ENCODE assay signal across 16 cellular contexts in genomic region chr14:92685784-92686355, GRCh38.
DNase-seq lines count a peak whose midpoint lies in the region; ATAC-seq, FAIRE-seq and TF ChIP-seq lines count a peak whose summit lies in the region.
"Had no signal": no experiment of that assay in that cellular context is flagged by ENCODE, and none has a peak within 500 bp of the region (broad histone marks: within the 10 kb centered on the region; RNA-seq: fewer than 3 reads in every experiment).

No MANE protein-coding gene starts in this region.

- CTCF ChIA-PET in activated CD8-positive, alpha-beta T cell treated with anti-CD3 and anti-CD28 coated beads, Interleukin-2, amount 10 ng/mL, durations not matched to agents 7 days and 5 days (lab: Charles Lee): interaction anchor here (0.8 to 2.0 kb wide), 14 partner anchors 9 to 550 kb away, joined by 3 to 8 read pairs (median 4); no protein-coding TSS in a partner anchor

- H3K4me3 Mint-ChIP-seq in activated CD8-positive, alpha-beta T cell treated with anti-CD3 and anti-CD28 coated beads, Interleukin-2, amount 10 ng/mL, durations not matched to agents 7 days and 5 days: no peak overlapping the region

- H3K27me3 Mint-ChIP-seq in activated CD8-positive, alpha-beta T cell treated with anti-CD3 and anti-CD28 coated beads, Interleukin-2, amount 10 ng/mL, durations not matched to agents 7 days and 5 days (ENCODE audit: low read depth): no peaks in the 10 kb centered on the region

- H3K27me3 ChIP-seq in stomach smooth muscle (ENCODE audit: control insufficient read depth in 1 of 2, insufficient read depth in 2 of 2, low read length in 2 of 2) (no peaks in the 10 kb centered on the region), left lung (no peaks in the 10 kb centered on the region)

- peaks cover 30% of the 10 kb centered on the region for H3K36me3 Mint-ChIP-seq in activated CD8-positive, alpha-beta T cell treated with anti-CD3 and anti-CD28 coated beads, Interleukin-2, amount 10 ng/mL, durations not matched to agents 7 days and 5 days (ENCODE audit: low read depth)

- H3K4me3 ChIP-seq in kidney (ENCODE audit: low read length in 2 of 2) (no peak overlapping the region), stomach smooth muscle (ENCODE audit: low read length in 2 of 2) (no peak overlapping the region), left lung (no peak overlapping the region)

- no peak for TF ChIP-seq CTCF in kidney (IDR thresholded peaks at IDR 0.05; ENCODE audit: borderline replicate concordance, extremely low read depth, insufficient read depth)
- no peak for TF ChIP-seq CTCF in left lung (IDR thresholded peaks at IDR 0.05)

- no peaks in the 10 kb centered on the region for H3K9me3 Mint-ChIP-seq in activated CD8-positive, alpha-beta T cell treated with anti-CD3 and anti-CD28 coated beads, Interleukin-2, amount 10 ng/mL, durations not matched to agents 7 days and 5 days (ENCODE audit: insufficient read depth)
- H3K9me3 Mint-ChIP-seq: H9 had no signal

- peaks cover 0 to 2% of the 10 kb centered on the region in 2 donors for H3K36me3 ChIP-seq in kidney (ENCODE audit: control insufficient read depth in 1 of 2, insufficient read depth in 2 of 2, low read length in 2 of 2)
- peaks cover 6 to 14% of the 10 kb centered on the region in 2 donors for H3K36me3 ChIP-seq in stomach smooth muscle (ENCODE audit: control insufficient read depth in 2 of 2, insufficient read depth in 2 of 2, low read length in 2 of 2)
- H3K36me3 ChIP-seq in left lung: peaks cover 0 to 99% of the 10 kb centered on the region in 2 donors

- ATAC-seq in activated CD8-positive, alpha-beta T cell treated with anti-CD3 and anti-CD28 coated beads, Interleukin-2, amount 10 ng/mL, durations not matched to agents 7 days and 5 days: no peak
- no peak for ATAC-seq in left lung

- H3K9me3 ChIP-seq in kidney (ENCODE audit: control insufficient read depth in 1 of 2, low read length in 2 of 2) (no peaks in the 10 kb centered on the region), stomach smooth muscle (ENCODE audit: control insufficient read depth in 2 of 2, low read length in 2 of 2) (no peaks in the 10 kb centered on the region), left lung (no peaks in the 10 kb centered on the region)

- H3K9ac ChIP-seq in kidney (ENCODE audit: low read length in 2 of 2) (no peak overlapping the region), stomach smooth muscle (ENCODE audit: low read length in 2 of 2) (peak overlapping the region in 1 of 2 donors; percentile 31)

- peak; percentile 58 for DNase-seq in activated effector memory CD4-positive, alpha-beta T cell treated with anti-CD3 and anti-CD28 coated beads, Interleukin-2, amount 50 U/mL, for 16 hours
- DNase-seq in activated effector memory CD4-positive, alpha-beta T cell treated with Interleukin-2 at 50 U/mL for 16 hours: no peak
- DNase-seq in activated CD8-positive, alpha-beta T cell treated with anti-CD3 and anti-CD28 coated beads, Interleukin-2, amount 10 ng/mL, durations not matched to agents 7 days and 5 days: no peak
- peak; percentile 63 for DNase-seq in kidney
- DNase-seq in left lung: no peak
- DNase-seq in GM19238 (ENCODE audit: insufficient read length, low spot score): no peak
- DNase-seq in activated CD4-positive, CD25-positive, alpha-beta regulatory T cell (lab: John Stamatoyannopoulos, UW): no peak
- DNase-seq: DMS53, H9, Kasumi-1, NCI-H1417, NCI-H1930, NCI-H2171, NCI-H748 treated with DMSO at 0.1 percent for 48 hours had no signal

- H3K4me1 Mint-ChIP-seq in activated CD8-positive, alpha-beta T cell treated with anti-CD3 and anti-CD28 coated beads, Interleukin-2, amount 10 ng/mL, durations not matched to agents 7 days and 5 days (ENCODE audit: low read depth): peaks cover 8% of the 10 kb centered on the region

- H3K27ac ChIP-seq in kidney (ENCODE audit: low read depth in 2 of 2, low read length in 2 of 2) (no peak overlapping the region), stomach smooth muscle (ENCODE audit: low read length) (peak overlapping the region; percentile 66), left lung (no peak overlapping the region)
- H3K27ac ChIP-seq: C4-2B had no signal

- H3K27ac Mint-ChIP-seq in activated CD8-positive, alpha-beta T cell treated with anti-CD3 and anti-CD28 coated beads, Interleukin-2, amount 10 ng/mL, durations not matched to agents 7 days and 5 days: peak overlapping the region; percentile 1
- H3K27ac Mint-ChIP-seq: H9 had no signal

- POLR2A ChIA-PET in activated CD8-positive, alpha-beta T cell treated with anti-CD3 and anti-CD28 coated beads, Interleukin-2, amount 10 ng/mL, durations not matched to agents 7 days and 5 days (lab: Charles Lee): no interaction called here

- no peak for FAIRE-seq in kidney (lab: Jason Lieb, UNC)

- no peaks in the 10 kb centered on the region for H3K4me1 ChIP-seq in kidney (ENCODE audit: control insufficient read depth in 1 of 2, insufficient read depth in 1 of 2, low read depth in 1 of 2, low read length in 2 of 2)
- peaks cover 28% of the 10 kb centered on the region for H3K4me1 ChIP-seq in stomach smooth muscle (ENCODE audit: control insufficient read depth, insufficient read depth, low read length)
- peaks cover 0 to 15% of the 10 kb centered on the region in 2 donors for H3K4me1 ChIP-seq in left lung

- intact Hi-C loops in kidney (cut with DNase I) (no loop called here), left lung (cut with DNase I) (loop anchor here in 1 of 2 donors (10.0 kb wide), 1 partner anchor 551 kb away; no protein-coding TSS in a partner anchor)

Comparison
In these comparisons a context has a peak if more than half of its experiments do, and no peak if none do; other contexts are left out.
1. DNase-seq: peak in activated effector memory CD4-positive, alpha-beta T cell treated with anti-CD3 and anti-CD28 coated beads, Interleukin-2, amount 50 U/mL, for 16 hours (single experiment) and kidney (single experiment); none in activated effector memory CD4-positive, alpha-beta T cell treated with Interleukin-2 at 50 U/mL for 16 hours (single experiment), activated CD8-positive, alpha-beta T cell treated with anti-CD3 and anti-CD28 coated beads, Interleukin-2, amount 10 ng/mL, durations not matched to agents 7 days and 5 days (single experiment), left lung (0 of 2), GM19238 (single experiment) and activated CD4-positive, CD25-positive, alpha-beta regulatory T cell (0 of 4).